21 cellular contexts compared by ENCODE assay signal in the genomic region with DNA sequence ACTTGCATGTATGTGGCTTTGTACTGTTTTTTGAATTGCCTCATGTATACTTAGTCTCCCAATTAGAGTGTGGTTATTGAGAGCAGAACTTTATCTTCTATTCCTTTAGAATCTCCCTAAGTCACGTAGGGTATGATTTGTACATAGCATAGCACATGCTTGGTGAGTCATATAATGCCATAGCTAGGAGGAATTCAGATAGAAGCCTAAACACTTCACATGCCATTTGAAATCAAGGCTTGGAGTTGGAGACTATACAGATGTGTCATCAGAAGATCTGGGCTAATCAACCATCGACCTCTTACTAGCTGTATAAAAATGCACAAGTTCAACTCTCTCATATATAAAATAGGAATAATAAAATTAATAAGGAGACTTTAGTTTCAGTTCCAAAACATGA.
DNase-seq lines count a peak whose midpoint lies in the region; ATAC-seq, FAIRE-seq and TF ChIP-seq lines count a peak whose summit lies in the region.
"Had no signal": no experiment of that assay in that cellular context is flagged by ENCODE, and none has a peak within 500 bp of the region (broad histone marks: within the 10 kb centered on the region; RNA-seq: fewer than 3 reads in every experiment).

No MANE protein-coding gene starts in this region.

- ATAC-seq in GM21619 (IDR thresholded peaks at IDR 0.05; ENCODE audit: unreplicated experiment), result no peak
- ATAC-seq: HepG2 had no signal

- H3K27ac Mint-ChIP-seq in astrocyte (ENCODE audit: unreplicated experiment), result peak overlapping the region; percentile 72
- no peak overlapping the region for H3K27ac Mint-ChIP-seq in activated T-helper 1 cell treated with anti-CD3 and anti-CD28 coated beads, Interleukin-12 subunit alpha, Interleukin-12 subunit beta, Interleukin-2, Interleukin-4 antibody, amounts not matched to agents 30 ng/mL and 10 ng/mL and 1 ng/mL, durations not matched to agents 14 hours and 24 hours and 36 hours

- H4K20me1 ChIP-seq in astrocyte (ENCODE audit: insufficient read depth, low read length), result no peaks in the 10 kb centered on the region

- peaks cover 2% of the 10 kb centered on the region for H3K27me3 Mint-ChIP-seq in astrocyte (ENCODE audit: low read depth, unreplicated experiment)
- H3K27me3 Mint-ChIP-seq in activated T-helper 1 cell treated with anti-CD3 and anti-CD28 coated beads, Interleukin-12 subunit alpha, Interleukin-12 subunit beta, Interleukin-2, Interleukin-4 antibody, amounts not matched to agents 30 ng/mL and 10 ng/mL and 1 ng/mL, durations not matched to agents 14 hours and 24 hours and 36 hours (ENCODE audit: insufficient read depth), result peaks cover 2% of the 10 kb centered on the region

- H3K27me3 ChIP-seq in astrocyte (ENCODE audit: insufficient read depth, low read length), result no peaks in the 10 kb centered on the region

- DNase-seq in AG10803 (ENCODE audit: low read depth) (peak; percentile 7), NCI-H226 (peak; percentile 90), astrocyte (ENCODE audit: low read depth) (peak; percentile 4), foreskin melanocyte (peak; percentile 69), NCI-H446 (lab: John Stamatoyannopoulos, UW) (no peak), SHP77 treated with DMSO at 0.1 percent for 48 hours (lab: John Stamatoyannopoulos, UW) (no peak)
- no peak for DNase-seq in activated T-helper 1 cell treated with anti-CD3 and anti-CD28 coated beads, Interleukin-12 subunit alpha, Interleukin-12 subunit beta, Interleukin-2, Interleukin-4 antibody, amounts not matched to agents 30 ng/mL and 10 ng/mL and 1 ng/mL, durations not matched to agents 14 hours and 24 hours and 36 hours (ENCODE audit: low spot score)
- DNase-seq: 8988T, C1 segment of cervical spinal cord, GOT3, MM.1S, NCI-H1105, NCI-H1694 treated with DMSO at 0.1 percent for 48 hours, NCI-H446 treated with DMSO at 0.1 percent for 48 hours, NCI-H774, SHP77 had no signal

- no peaks in the 10 kb centered on the region for H3K79me2 ChIP-seq in astrocyte (ENCODE audit: insufficient read depth, low read length)

- no peaks in the 10 kb centered on the region for H3K9me3 ChIP-seq in astrocyte (ENCODE audit: insufficient read depth, low read depth, low read length)

- no peak overlapping the region for H3K4me3 Mint-ChIP-seq in astrocyte (ENCODE audit: unreplicated experiment)
- H3K4me3 Mint-ChIP-seq in activated T-helper 1 cell treated with anti-CD3 and anti-CD28 coated beads, Interleukin-12 subunit alpha, Interleukin-12 subunit beta, Interleukin-2, Interleukin-4 antibody, amounts not matched to agents 30 ng/mL and 10 ng/mL and 1 ng/mL, durations not matched to agents 14 hours and 24 hours and 36 hours, result no peak overlapping the region

- H3K4me3 ChIP-seq in AG10803 (ENCODE audit: low read length) (no peak overlapping the region), astrocyte (ENCODE audit: insufficient read depth, low read depth, low read length) (no peak overlapping the region)

- no peak overlapping the region for H3K4me2 ChIP-seq in astrocyte (ENCODE audit: low read length)

- H3K27ac ChIP-seq in astrocyte (ENCODE audit: low read depth, low read length), result no peak overlapping the region

- peaks cover 2% of the 10 kb centered on the region for H3K36me3 Mint-ChIP-seq in astrocyte (ENCODE audit: low read depth, unreplicated experiment)
- no peaks in the 10 kb centered on the region for H3K36me3 Mint-ChIP-seq in activated T-helper 1 cell treated with anti-CD3 and anti-CD28 coated beads, Interleukin-12 subunit alpha, Interleukin-12 subunit beta, Interleukin-2, Interleukin-4 antibody, amounts not matched to agents 30 ng/mL and 10 ng/mL and 1 ng/mL, durations not matched to agents 14 hours and 24 hours and 36 hours (ENCODE audit: low read depth)

- peaks cover 2% of the 10 kb centered on the region for H3K9me3 Mint-ChIP-seq in astrocyte (ENCODE audit: unreplicated experiment)
- H3K9me3 Mint-ChIP-seq in activated T-helper 1 cell treated with anti-CD3 and anti-CD28 coated beads, Interleukin-12 subunit alpha, Interleukin-12 subunit beta, Interleukin-2, Interleukin-4 antibody, amounts not matched to agents 30 ng/mL and 10 ng/mL and 1 ng/mL, durations not matched to agents 14 hours and 24 hours and 36 hours, result no peaks in the 10 kb centered on the region

- H3K36me3 ChIP-seq in astrocyte (ENCODE audit: insufficient read depth, low read length), result no peaks in the 10 kb centered on the region

- peaks cover 8% of the 10 kb centered on the region for H3K4me1 Mint-ChIP-seq in astrocyte (ENCODE audit: low read depth, unreplicated experiment)
- no peaks in the 10 kb centered on the region for H3K4me1 Mint-ChIP-seq in activated T-helper 1 cell treated with anti-CD3 and anti-CD28 coated beads, Interleukin-12 subunit alpha, Interleukin-12 subunit beta, Interleukin-2, Interleukin-4 antibody, amounts not matched to agents 30 ng/mL and 10 ng/mL and 1 ng/mL, durations not matched to agents 14 hours and 24 hours and 36 hours (ENCODE audit: low read depth)

- no peak for TF ChIP-seq CTCF in AG10803 (conservative IDR thresholded peaks at IDR 0.05; ENCODE audit: low read length)
- TF ChIP-seq CTCF in astrocyte (IDR thresholded peaks at IDR 0.05; ENCODE audit: insufficient read depth, low read depth, low read length), result no peak

- no peak overlapping the region for H2AFZ ChIP-seq in astrocyte (ENCODE audit: low read depth, low read length)

- no peaks in the 10 kb centered on the region for H3K4me1 ChIP-seq in astrocyte (ENCODE audit: insufficient read depth, low read length)

- peak; percentile 43 for FAIRE-seq in astrocyte (lab: Jason Lieb, UNC)
- FAIRE-seq: G401.6, GM12892, GM19239, HepG2 had no signal

- intact Hi-C loops in activated T-helper 1 cell treated with anti-CD3 and anti-CD28 coated beads, Interleukin-12 subunit alpha, Interleukin-12 subunit beta, Interleukin-2, Interleukin-4 antibody, amounts not matched to agents 30 ng/mL and 10 ng/mL and 1 ng/mL, durations not matched to agents 14 hours and 24 hours and 36 hours (cut with micrococcal nuclease), result no loop called here

- no peak overlapping the region for H3K9ac ChIP-seq in astrocyte (ENCODE audit: low read length)

Comparison
In these comparisons a context has a peak if more than half of its experiments do, and no peak if none do; other contexts are left out.
1. DNase-seq: peak in AG10803 (single experiment), NCI-H226 (single experiment), astrocyte (single experiment) and foreskin melanocyte (single experiment); none in NCI-H446 (0 of 2), SHP77 treated with DMSO at 0.1 percent for 48 hours (single experiment) and activated T-helper 1 cell treated with anti-CD3 and anti-CD28 coated beads, Interleukin-12 subunit alpha, Interleukin-12 subunit beta, Interleukin-2, Interleukin-4 antibody, amounts not matched to agents 30 ng/mL and 10 ng/mL and 1 ng/mL, durations not matched to agents 14 hours and 24 hours and 36 hours (single experiment).